In the genomic region with DNA sequence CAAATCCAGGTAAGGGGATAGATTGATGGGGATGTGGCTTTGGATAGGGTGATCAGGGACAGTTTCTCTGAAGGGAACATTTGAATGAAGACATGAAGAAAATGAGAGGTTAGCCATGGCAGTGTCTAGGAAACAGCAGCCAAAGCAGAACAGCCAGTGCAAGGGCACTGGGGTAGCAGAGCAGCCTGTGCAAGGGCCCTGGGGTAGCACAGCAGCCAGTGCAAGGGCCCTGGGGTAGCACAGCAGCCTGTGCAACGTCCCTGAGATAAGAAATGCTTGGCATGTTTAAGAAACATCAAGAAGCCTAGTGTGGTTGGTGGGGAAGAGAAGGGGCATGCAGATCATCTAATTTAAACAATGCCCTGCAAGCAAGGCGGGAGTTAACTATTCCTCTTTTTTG, we compare ENCODE assay signal across 21 cellular contexts.
"Had no signal": no experiment of that assay in that cellular context is flagged by ENCODE, and none has a peak within 500 bp of the region (broad histone marks: within the 10 kb centered on the region; RNA-seq: fewer than 3 reads in every experiment).

No MANE protein-coding gene starts in this region.

- H3K4me3 ChIP-seq: SJSA1, SK-N-MC had no signal

- FAIRE-seq: HTR-8/SVneo, RCC 7860 had no signal

- H3K9me3 ChIP-seq: SJSA1 had no signal

- H3K27ac Mint-ChIP-seq: IgD-negative memory B cell had no signal

- H3K27ac ChIP-seq: HL-60, SJSA1, SK-N-MC had no signal

- H3K36me3 ChIP-seq: SJSA1 had no signal

- H3K4me3 Mint-ChIP-seq: IgD-negative memory B cell had no signal

- H3K36me3 Mint-ChIP-seq: IgD-negative memory B cell had no signal

- DNase-seq: KBM-7, MV-4-11, NCI-H1048, NCI-H1105, NCI-H1417, NCI-H1436 treated with DMSO at 0.1 percent for 48 hours, NCI-H1694, NCI-H187 treated with DMSO at 0.1 percent for 48 hours, NCI-H2029 treated with DMSO at 0.1 percent for 48 hours, NCI-H2171 treated with DMSO at 0.1 percent for 48 hours, NCI-H526 treated with DMSO at 0.1 percent for 48 hours, NCI-H748 treated with DMSO at 0.1 percent for 48 hours, Right ventricle myocardium superior, RPMI8226, SIG-M5 had no signal

- H3K4me1 ChIP-seq: SJSA1 had no signal
